7 cellular contexts compared by ENCODE assay signal in the genomic region with DNA sequence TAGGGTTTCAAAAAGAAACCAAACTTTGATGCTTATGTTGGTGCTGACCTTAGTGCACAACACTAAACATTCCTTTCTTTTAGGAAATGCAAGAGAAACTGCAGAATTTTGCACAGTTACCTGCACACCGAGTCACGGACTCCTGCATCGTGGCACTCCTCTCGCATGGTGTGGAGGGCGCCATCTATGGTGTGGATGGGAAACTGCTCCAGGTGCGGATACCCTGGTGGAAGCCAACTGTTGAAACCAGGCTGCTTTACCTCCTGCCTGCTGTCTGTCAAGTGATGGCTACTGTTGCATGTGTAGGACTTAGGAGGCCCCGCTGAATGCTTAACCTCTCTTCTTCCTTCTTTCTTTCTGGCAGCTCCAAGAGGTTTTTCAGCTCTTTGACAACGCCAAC. TPM values are rescaled to one million over a fixed set of nuclear protein-coding genes. Genes with fewer than 3 reads are reported as not detected.
DNase-seq lines count a peak whose midpoint lies in the region; ATAC-seq and TF ChIP-seq lines count a peak whose summit lies in the region.

No MANE protein-coding gene starts in this region.

- no peak overlapping the region for H3K9ac ChIP-seq in MM.1S (ENCODE audit: low read length)

- peak; percentile 40 for DNase-seq in MM.1S
- peak; percentile 46 for DNase-seq in activated T-cell treated with anti-CD3 and anti-CD28 coated beads for 24 hours (ENCODE audit: low read depth)
- no peak for DNase-seq in fibroblast of the aortic adventitia (ENCODE audit: low read depth)
- DNase-seq in stimulated activated CD4-positive, alpha-beta T cell treated with anti-CD3 and anti-CD28 coated beads, Interleukin-12 subunit alpha, Interleukin-12 subunit beta, amount 100 ng/mL, for 24 hours (ENCODE audit: low read depth in 2 of 2), result peak; percentile 20 to 43
- no peak for DNase-seq in epidermal melanocyte (ENCODE audit: insufficient read length, low spot score)

- H3K4me2 ChIP-seq in MM.1S (ENCODE audit: low read depth, low read length), result no peak overlapping the region

- H3F3A ChIP-seq in MM.1S (ENCODE audit: insufficient read depth, low read length), result no peaks in the 10 kb centered on the region; the same call in 1 of the 2 replicates

- H3K79me2 ChIP-seq in MM.1S (ENCODE audit: low read length), result peaks cover 19% of the 10 kb centered on the region

- TF ChIP-seq CTCF in GM12874 (IDR thresholded peaks at IDR 0.05; ENCODE audit: insufficient read depth, low read depth, low read length) (peak; percentile 68), MM.1S (IDR thresholded peaks at IDR 0.05; ENCODE audit: low read length) (peak; percentile 64), fibroblast of the aortic adventitia (IDR thresholded peaks at IDR 0.05; ENCODE audit: insufficient read depth, low read length) (peak; percentile 41)

- ATAC-seq in GM21390 (IDR thresholded peaks at IDR 0.05; ENCODE audit: unreplicated experiment), result no peak

- H3K27ac ChIP-seq in MM.1S (ENCODE audit: low read length), result no peak overlapping the region

- H3K4me3 ChIP-seq in MM.1S (ENCODE audit: low read length) (no peak overlapping the region), fibroblast of the aortic adventitia (ENCODE audit: low read depth, low read length) (no peak overlapping the region)

- H3K9me2 ChIP-seq in MM.1S (replicated peaks; ENCODE audit: insufficient read depth, low read length), result no peaks in the 10 kb centered on the region

- no peaks in the 10 kb centered on the region for H3K4me1 ChIP-seq in MM.1S (ENCODE audit: low read length)

- no peak overlapping the region for H2AFZ ChIP-seq in MM.1S (ENCODE audit: low read length)

- H3K9me3 ChIP-seq in MM.1S (replicated peaks; ENCODE audit: insufficient read depth, low read length), result no peaks in the 10 kb centered on the region

- no peaks in the 10 kb centered on the region for H3K27me3 ChIP-seq in MM.1S (replicated peaks; ENCODE audit: insufficient read depth, low read length)

- H3K36me3 ChIP-seq in MM.1S (replicated peaks; ENCODE audit: insufficient read depth, low read length), result peaks cover 40% of the 10 kb centered on the region

- H4K20me1 ChIP-seq in MM.1S (ENCODE audit: insufficient read depth, low read length), result no peaks in the 10 kb centered on the region

RNA-seq across cellular contexts. Expression of a gene that starts 11.7 kb away (rescaled TPM):
- total RNA-seq in fibroblast of the aortic adventitia (ENCODE audit: low replicate concordance), result 18.4 and 19.8 TPM in 2 replicates

RNA-seq across cellular contexts. Expression of a gene that starts 15.1 kb away (rescaled TPM):
- total RNA-seq in fibroblast of the aortic adventitia (ENCODE audit: low replicate concordance), result not detected in 2 replicates

RNA-seq across cellular contexts. Expression of a gene that starts 16.1 kb away (rescaled TPM):
- total RNA-seq in fibroblast of the aortic adventitia (ENCODE audit: low replicate concordance), result 0.16 TPM in 1 of 2 replicates, not detected in the other

RNA-seq across cellular contexts. Expression of a gene that starts 36.6 kb away (rescaled TPM):
- 53.3 and 91.9 TPM in 2 replicates for total RNA-seq in fibroblast of the aortic adventitia (ENCODE audit: low replicate concordance)

Comparison
In these comparisons a context has a peak if more than half of its experiments do, and no peak if none do; other contexts are left out.
1. DNase-seq: peak in MM.1S (single experiment), activated T-cell treated with anti-CD3 and anti-CD28 coated beads for 24 hours (single experiment) and stimulated activated CD4-positive, alpha-beta T cell treated with anti-CD3 and anti-CD28 coated beads, Interleukin-12 subunit alpha, Interleukin-12 subunit beta, amount 100 ng/mL, for 24 hours (2 of 2); none in fibroblast of the aortic adventitia (single experiment) and epidermal melanocyte (single experiment).
2. Peak in every context shown above with its lines, with median percentiles within 50 percentile points of each other: CTCF ChIP-seq.